10 cellular contexts compared by ENCODE assay signal in genomic region chr1:184975208-184975875, GRCh38. TPM values are rescaled to one million over a fixed set of nuclear protein-coding genes. Genes with fewer than 3 reads are reported as not detected.
DNase-seq lines count a peak whose midpoint lies in the region; ATAC-seq and TF ChIP-seq lines count a peak whose summit lies in the region.
"Had no signal": no experiment of that assay in that cellular context is flagged by ENCODE, and none has a peak within 500 bp of the region (broad histone marks: within the 10 kb centered on the region; RNA-seq: fewer than 3 reads in every experiment).

No MANE protein-coding gene starts in this region.

- H3K4me3 Mint-ChIP-seq in activated CD8-positive, alpha-beta memory T cell treated with anti-CD3 and anti-CD28 coated beads, Interleukin-2, amount 10 ng/mL, durations not matched to agents 7 days and 5 days: peak overlapping the region; percentile 76
- H3K4me3 Mint-ChIP-seq in activated CD8-positive, alpha-beta T cell treated with anti-CD3 and anti-CD28 coated beads, Interleukin-2, amount 10 ng/mL, durations not matched to agents 7 days and 5 days: peak overlapping the region; percentile 78
- peak overlapping the region; percentile 65 to 74 (median 67) for H3K4me3 Mint-ChIP-seq in immature natural killer cell

- TF ChIP-seq CTCF in MM.1S (IDR thresholded peaks at IDR 0.05; ENCODE audit: low read length): no peak

- H4K20me1 ChIP-seq in MM.1S (ENCODE audit: insufficient read depth, low read length): no peaks in the 10 kb centered on the region

- POLR2A ChIA-PET in activated CD8-positive, alpha-beta T cell treated with anti-CD3 and anti-CD28 coated beads, Interleukin-2, amount 10 ng/mL, durations not matched to agents 7 days and 5 days (lab: Charles Lee): interaction anchor here (0.8 to 1.5 kb wide), 3 partner anchors 69 to 222 kb away, joined by 3 to 10 read pairs (median 3); no protein-coding TSS in a partner anchor

- intact Hi-C loops in sciatic nerve (cut with DNase I): loop anchor here (10.0 kb wide), 1 partner anchor 171 kb away; no protein-coding TSS in a partner anchor

- peaks cover 37% of the 10 kb centered on the region for H3K27me3 ChIP-seq in MM.1S (replicated peaks; ENCODE audit: insufficient read depth, low read length)
- peaks cover 38% of the 10 kb centered on the region for H3K27me3 ChIP-seq in H7 (ENCODE audit: control insufficient read depth, insufficient read depth, low read length)
- H3K27me3 ChIP-seq: upper lobe of left lung had no signal

- H3K36me3 ChIP-seq in MM.1S (replicated peaks; ENCODE audit: insufficient read depth, low read length): no peaks in the 10 kb centered on the region
- H3K36me3 ChIP-seq in H7 (replicated peaks; ENCODE audit: control insufficient read depth, insufficient read depth, low read length): no peaks in the 10 kb centered on the region
- H3K36me3 ChIP-seq: upper lobe of left lung had no signal

- no peak for DNase-seq in activated CD8-positive, alpha-beta memory T cell treated with anti-CD3 and anti-CD28 coated beads, Interleukin-2, amount 10 ng/mL, durations not matched to agents 7 days and 5 days
- DNase-seq in activated CD8-positive, alpha-beta memory T cell treated with anti-CD3 and anti-CD28 coated beads, Interleukin-2, amount 50 U/mL, for 48 hours: no peak
- no peak for DNase-seq in activated CD8-positive, alpha-beta T cell treated with anti-CD3 and anti-CD28 coated beads, Interleukin-2, amount 10 ng/mL, durations not matched to agents 7 days and 5 days
- DNase-seq in immature natural killer cell (peak; percentile 13 to 28 (median 21)), sciatic nerve (ENCODE audit: low spot score) (no peak), MM.1S (no peak), H7 (no peak)
- DNase-seq: ACHN had no signal

- no peaks in the 10 kb centered on the region for H3K27me3 Mint-ChIP-seq in activated CD8-positive, alpha-beta memory T cell treated with anti-CD3 and anti-CD28 coated beads, Interleukin-2, amount 10 ng/mL, durations not matched to agents 7 days and 5 days
- peaks cover 21% of the 10 kb centered on the region for H3K27me3 Mint-ChIP-seq in activated CD8-positive, alpha-beta T cell treated with anti-CD3 and anti-CD28 coated beads, Interleukin-2, amount 10 ng/mL, durations not matched to agents 7 days and 5 days (ENCODE audit: low read depth)
- peaks cover 0 to 5% (median 1%) of the 10 kb centered on the region in 3 donors for H3K27me3 Mint-ChIP-seq in immature natural killer cell (ENCODE audit: low read depth in 3 of 3)

- H2AFZ ChIP-seq in MM.1S (ENCODE audit: low read length): no peak overlapping the region

- H3K9ac ChIP-seq in MM.1S (ENCODE audit: low read length): no peak overlapping the region

- H3K9me2 ChIP-seq in MM.1S (replicated peaks; ENCODE audit: insufficient read depth, low read length): no peaks in the 10 kb centered on the region

- no peak overlapping the region for H3K27ac ChIP-seq in MM.1S (ENCODE audit: low read length)

- peak overlapping the region; percentile 86 for H3K27ac Mint-ChIP-seq in activated CD8-positive, alpha-beta memory T cell treated with anti-CD3 and anti-CD28 coated beads, Interleukin-2, amount 10 ng/mL, durations not matched to agents 7 days and 5 days
- H3K27ac Mint-ChIP-seq in activated CD8-positive, alpha-beta T cell treated with anti-CD3 and anti-CD28 coated beads, Interleukin-2, amount 10 ng/mL, durations not matched to agents 7 days and 5 days: peak overlapping the region; percentile 51
- peak overlapping the region; percentile 48 to 92 (median 80) for H3K27ac Mint-ChIP-seq in immature natural killer cell

- 0 out of 2 replicates have a peak, but pooled peaks cover 3% of the 10 kb centered on the region for H3K4me1 ChIP-seq in MM.1S (ENCODE audit: low read length)

- ATAC-seq in activated CD8-positive, alpha-beta memory T cell treated with anti-CD3 and anti-CD28 coated beads, Interleukin-2, amount 10 ng/mL, durations not matched to agents 7 days and 5 days: no peak
- ATAC-seq in activated CD8-positive, alpha-beta T cell treated with anti-CD3 and anti-CD28 coated beads, Interleukin-2, amount 10 ng/mL, durations not matched to agents 7 days and 5 days: no peak
- ATAC-seq in sciatic nerve: peak; percentile 30
- no peak for ATAC-seq in GM18511 (IDR thresholded peaks at IDR 0.05; ENCODE audit: unreplicated experiment)

- CTCF ChIA-PET in activated CD8-positive, alpha-beta memory T cell treated with anti-CD3 and anti-CD28 coated beads, Interleukin-2, amount 10 ng/mL, durations not matched to agents 7 days and 5 days (lab: Charles Lee): interaction anchor here (0.9 to 19.9 kb wide), 5 partner anchors 108 to 195 kb away, joined by 3 to 259 read pairs (median 4); no protein-coding TSS in a partner anchor
- CTCF ChIA-PET in activated CD8-positive, alpha-beta T cell treated with anti-CD3 and anti-CD28 coated beads, Interleukin-2, amount 10 ng/mL, durations not matched to agents 7 days and 5 days (lab: Charles Lee): interaction anchor here (1.1 to 2.4 kb wide), 6 partner anchors 8 to 705 kb away, joined by 3 to 19 read pairs (median 4); no protein-coding TSS in a partner anchor

- H3K9me3 Mint-ChIP-seq in activated CD8-positive, alpha-beta memory T cell treated with anti-CD3 and anti-CD28 coated beads, Interleukin-2, amount 10 ng/mL, durations not matched to agents 7 days and 5 days (ENCODE audit: low read depth): no peaks in the 10 kb centered on the region
- H3K9me3 Mint-ChIP-seq in activated CD8-positive, alpha-beta T cell treated with anti-CD3 and anti-CD28 coated beads, Interleukin-2, amount 10 ng/mL, durations not matched to agents 7 days and 5 days (ENCODE audit: insufficient read depth): no peaks in the 10 kb centered on the region
- no peaks in the 10 kb centered on the region for H3K9me3 Mint-ChIP-seq in immature natural killer cell

- peaks cover 7% of the 10 kb centered on the region for H3K36me3 Mint-ChIP-seq in activated CD8-positive, alpha-beta memory T cell treated with anti-CD3 and anti-CD28 coated beads, Interleukin-2, amount 10 ng/mL, durations not matched to agents 7 days and 5 days
- H3K36me3 Mint-ChIP-seq in activated CD8-positive, alpha-beta T cell treated with anti-CD3 and anti-CD28 coated beads, Interleukin-2, amount 10 ng/mL, durations not matched to agents 7 days and 5 days (ENCODE audit: low read depth): peaks cover 4% of the 10 kb centered on the region
- H3K36me3 Mint-ChIP-seq in immature natural killer cell: no peaks in the 10 kb centered on the region

- H3K4me1 Mint-ChIP-seq in activated CD8-positive, alpha-beta memory T cell treated with anti-CD3 and anti-CD28 coated beads, Interleukin-2, amount 10 ng/mL, durations not matched to agents 7 days and 5 days: peaks cover 43% of the 10 kb centered on the region
- H3K4me1 Mint-ChIP-seq in activated CD8-positive, alpha-beta T cell treated with anti-CD3 and anti-CD28 coated beads, Interleukin-2, amount 10 ng/mL, durations not matched to agents 7 days and 5 days (ENCODE audit: low read depth): peaks cover 36% of the 10 kb centered on the region
- H3K4me1 Mint-ChIP-seq in immature natural killer cell: peaks cover 42 to 50% of the 10 kb centered on the region in 2 donors

- H3F3A ChIP-seq in MM.1S (ENCODE audit: insufficient read depth, low read length): peaks cover 5% of the 10 kb centered on the region; the same call in 1 of the 2 replicates

- no peaks in the 10 kb centered on the region for H3K9me3 ChIP-seq in MM.1S (replicated peaks; ENCODE audit: insufficient read depth, low read length)
- H3K9me3 ChIP-seq: upper lobe of left lung had no signal

- H3K79me2 ChIP-seq in MM.1S (ENCODE audit: low read length): no peaks in the 10 kb centered on the region

- H3K4me3 ChIP-seq in MM.1S (ENCODE audit: low read length): no peak overlapping the region
- H3K4me3 ChIP-seq in H7 (ENCODE audit: insufficient read depth, low read depth, low read length): no peak overlapping the region

- H3K4me2 ChIP-seq in MM.1S (ENCODE audit: low read depth, low read length): no peak overlapping the region

RNA-seq across cellular contexts. Expression of gene NIBAN1, which starts 1.0 kb away (rescaled TPM):
- 10 to 100 TPM; 55.5 to 60.8 TPM for total RNA-seq in activated CD8-positive, alpha-beta memory T cell treated with anti-CD3 and anti-CD28 coated beads, Interleukin-2, amount 10 ng/mL, durations not matched to agents 7 days and 5 days
- 10 to 100 TPM; 28.6 to 28.7 TPM for total RNA-seq in activated CD8-positive, alpha-beta T cell treated with anti-CD3 and anti-CD28 coated beads, Interleukin-2, amount 10 ng/mL, durations not matched to agents 7 days and 5 days
- 10 to 100 TPM in 2 of 3 donors, 1 to 10 TPM in 1; 6.3 to 24.7 (median 19.0) TPM for polyA plus RNA-seq in immature natural killer cell
- total RNA-seq in sciatic nerve: 42.4 TPM
- 3.6 and 3.8 TPM in 2 replicates for total RNA-seq in H7 (2014; rRNA removed; shearing (Covaris generic))

Comparison
In these comparisons a context has a peak if more than half of its experiments do, and no peak if none do; other contexts are left out.
1. DNase-seq: peak in immature natural killer cell (3 of 3); none in activated CD8-positive, alpha-beta memory T cell treated with anti-CD3 and anti-CD28 coated beads, Interleukin-2, amount 10 ng/mL, durations not matched to agents 7 days and 5 days (single experiment), activated CD8-positive, alpha-beta memory T cell treated with anti-CD3 and anti-CD28 coated beads, Interleukin-2, amount 50 U/mL, for 48 hours (single experiment), activated CD8-positive, alpha-beta T cell treated with anti-CD3 and anti-CD28 coated beads, Interleukin-2, amount 10 ng/mL, durations not matched to agents 7 days and 5 days (single experiment), sciatic nerve (single experiment), MM.1S (single experiment) and H7 (single experiment).
2. Peak in every context shown above with its lines, with median percentiles within 50 percentile points of each other: H3K27ac Mint-ChIP-seq and H3K4me3 Mint-ChIP-seq.